Comparison of ENCODE assay signal across 20 cellular contexts in the genomic region with DNA sequence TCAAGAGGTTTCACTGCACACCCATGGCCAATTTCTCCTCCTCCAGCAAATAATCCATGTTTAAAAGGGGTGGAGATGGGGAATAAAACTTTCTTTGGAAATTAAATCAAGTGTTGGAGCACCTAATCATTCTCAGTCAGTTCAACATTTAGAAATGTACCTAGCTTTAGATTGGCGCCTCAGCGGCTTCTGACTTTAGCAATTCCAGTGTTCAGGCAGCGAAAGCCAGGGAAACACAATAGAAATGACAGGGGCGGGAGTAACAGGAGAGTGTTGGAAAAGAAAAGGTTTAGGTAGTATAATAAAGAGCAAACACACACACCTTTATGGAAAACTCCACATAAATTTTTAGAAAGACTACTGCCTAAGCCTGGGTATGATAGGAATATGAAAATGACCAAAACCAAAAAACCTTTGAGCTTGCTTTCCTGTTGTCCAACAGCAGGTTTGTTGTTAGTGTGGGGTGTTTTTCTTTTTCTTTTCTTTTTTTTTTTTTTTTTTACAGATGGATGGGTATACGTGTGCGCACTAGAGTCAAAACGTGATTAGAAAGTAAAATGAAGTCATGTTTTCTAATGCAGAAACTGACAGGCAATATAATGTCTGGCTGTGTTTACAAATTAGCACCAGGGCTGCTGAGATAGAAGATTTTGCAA. TPM values are rescaled to one million over a fixed set of nuclear protein-coding genes. Genes with fewer than 3 reads are reported as not detected.
DNase-seq lines count a peak whose midpoint lies in the region; ATAC-seq and TF ChIP-seq lines count a peak whose summit lies in the region.
"Had no signal": no experiment of that assay in that cellular context is flagged by ENCODE, and none has a peak within 500 bp of the region (broad histone marks: within the 10 kb centered on the region; RNA-seq: fewer than 3 reads in every experiment).

No MANE protein-coding gene starts in this region.

- in situ Hi-C loops in mammary epithelial cell (cut with MboI; ENCODE audit: low sequenced_read_pairs in 2 of 2) = loop anchor here (10.0 to 25.0 kb wide), 4 partner anchors 322 to 1970 kb away; partner anchors contain the start of gene SLC35B3 (in 1 of the 2)

- no peaks in the 10 kb centered on the region for H3K36me3 Mint-ChIP-seq in neural progenitor cell

- DNase-seq in GM12865 (ENCODE audit: low read depth) (peak; percentile 49), NCI-H526 treated with DMSO at 0.1 percent for 48 hours (lab: John Stamatoyannopoulos, UW) (peak; percentile 92), mammary epithelial cell (peak; percentile 16), neural progenitor cell (ENCODE audit: low spot score) (peak; percentile 58), BE2C (no peak), epidermal melanocyte (ENCODE audit: insufficient read length, low spot score) (no peak), T-helper 2 cell (no peak)
- DNase-seq: activated CD4-positive, alpha-beta T cell treated with anti-CD3 and anti-CD28 coated beads, Interleukin-2, amount 10 ng/mL, durations not matched to agents 7 days and 5 days; activated naive CD4-positive, alpha-beta T cell treated with anti-CD3 and anti-CD28 coated beads for 36 hours; DMS 273 treated with DMSO at 0.1 percent for 48 hours; islet precursor cell; NCI-H2081 treated with DMSO at 0.1 percent for 48 hours; NK-92 treated with Interleukin-12 subunit alpha and Interleukin-12 subunit beta, amount 100 ng/mL, for 24 hours; SHP77; T1000 had no signal

- no peaks in the 10 kb centered on the region for H4K20me1 ChIP-seq in mammary epithelial cell (ENCODE audit: insufficient read depth, low read length)
- peaks cover 68% of the 10 kb centered on the region for H4K20me1 ChIP-seq in neural progenitor cell (ENCODE audit: low read depth)

- no peak overlapping the region for H3K27ac Mint-ChIP-seq in neural progenitor cell
- H3K27ac Mint-ChIP-seq: activated CD4-positive, alpha-beta T cell treated with anti-CD3 and anti-CD28 coated beads, Interleukin-2, amount 10 ng/mL, durations not matched to agents 7 days and 5 days; activated naive CD4-positive, alpha-beta T cell treated with anti-CD3 and anti-CD28 coated beads for 36 hours; dendritic cell treated with granulocyte-macrophage colony-stimulating factor and Interleukin-4, amounts not matched to agents 40 ng/mL and 50 ng/mL, for 4 days; memory B cell had no signal

- H3K27me3 ChIP-seq in mammary epithelial cell (ENCODE audit: insufficient read depth, low read length) (no peaks in the 10 kb centered on the region), neural progenitor cell (peaks cover 98% of the 10 kb centered on the region), BE2C (peaks cover 72% of the 10 kb centered on the region)

- CTCF ChIA-PET in mammary epithelial cell (lab: Charles Lee; ENCODE audit: low non-redundant PET) = no interaction called here

- H3K9ac ChIP-seq in mammary epithelial cell (ENCODE audit: insufficient read depth, low read length) (peak overlapping the region; percentile 99), neural progenitor cell (no peak overlapping the region)

- H3F3A ChIP-seq in neural progenitor cell (ENCODE audit: low read depth) = peaks cover 28% of the 10 kb centered on the region

- H3K4me3 Mint-ChIP-seq in neural progenitor cell = no peak overlapping the region
- H3K4me3 Mint-ChIP-seq: activated CD4-positive, alpha-beta T cell treated with anti-CD3 and anti-CD28 coated beads, Interleukin-2, amount 10 ng/mL, durations not matched to agents 7 days and 5 days; activated naive CD4-positive, alpha-beta T cell treated with anti-CD3 and anti-CD28 coated beads for 36 hours; dendritic cell treated with granulocyte-macrophage colony-stimulating factor and Interleukin-4, amounts not matched to agents 40 ng/mL and 50 ng/mL, for 4 days; memory B cell had no signal

- peaks cover 45% of the 10 kb centered on the region for H3K36me3 ChIP-seq in mammary epithelial cell (ENCODE audit: insufficient read depth, low read length)
- H3K36me3 ChIP-seq in neural progenitor cell = no peaks in the 10 kb centered on the region
- H3K36me3 ChIP-seq in BE2C = no peaks in the 10 kb centered on the region
- H3K36me3 ChIP-seq: neutrophil had no signal

- no peaks in the 10 kb centered on the region for H3K9me3 ChIP-seq in mammary epithelial cell (replicated peaks; ENCODE audit: insufficient read depth, low read length)
- H3K9me3 ChIP-seq in neural progenitor cell (ENCODE audit: low read depth) = no peaks in the 10 kb centered on the region
- no peaks in the 10 kb centered on the region; the same call in 1 of the 2 replicates for H3K9me3 ChIP-seq in BE2C

- 7% methylated on average over 6 of the region's 7 CpGs for WGBS in mammary epithelial cell (ENCODE audit: low coverage, missing lambda C conversion rate)

- H3K4me1 ChIP-seq in mammary epithelial cell (ENCODE audit: insufficient read depth, low read length) (peaks cover 52% of the 10 kb centered on the region), neural progenitor cell (peaks cover 13% of the 10 kb centered on the region), BE2C (no peaks in the 10 kb centered on the region)

- no peak overlapping the region; the same call in 1 of the 2 replicates for H3K4me3 ChIP-seq in GM12865 (ENCODE audit: low read depth, low read length)
- H3K4me3 ChIP-seq in mammary epithelial cell (replicated peaks in 1 of 3; ENCODE audit: insufficient read depth in 1 of 3, low read depth in 2 of 3, low read length in 3 of 3) = peak overlapping the region; percentile 74 to 97 (median 84)
- H3K4me3 ChIP-seq in neural progenitor cell = no peak overlapping the region
- no peak overlapping the region for H3K4me3 ChIP-seq in BE2C (ENCODE audit: low read depth, low read length)

- dilution Hi-C loops in mammary epithelial cell (cut with HindIII; ENCODE audit: low sequenced_read_pairs) = no loop called here

- ATAC-seq in HG03108 (IDR thresholded peaks at IDR 0.05; ENCODE audit: unreplicated experiment) = no peak
- ATAC-seq: esophagus mucosa had no signal

- H3K27me3 Mint-ChIP-seq in neural progenitor cell (ENCODE audit: insufficient read depth, low read depth) = peaks cover 83% of the 10 kb centered on the region

- H3K9me3 Mint-ChIP-seq in neural progenitor cell = peaks cover 4% of the 10 kb centered on the region

- peak overlapping the region; percentile 99 for H3K4me2 ChIP-seq in mammary epithelial cell (ENCODE audit: insufficient read depth, low read depth, low read length)
- H3K4me2 ChIP-seq in neural progenitor cell = no peak overlapping the region

- H3K79me2 ChIP-seq in mammary epithelial cell (ENCODE audit: insufficient read depth, low read length) = peaks cover 91% of the 10 kb centered on the region
- H3K79me2 ChIP-seq in neural progenitor cell (ENCODE audit: low read depth) = no peaks in the 10 kb centered on the region

- no TSS peak for BruUV-seq in mammary epithelial cell (replicated peaks; lab: Mats Ljungman, UMichigan)

- no peak overlapping the region for H2AFZ ChIP-seq in mammary epithelial cell (ENCODE audit: low read depth, low read length)
- no peak overlapping the region for H2AFZ ChIP-seq in neural progenitor cell (replicated peaks)

- H3K27ac ChIP-seq in mammary epithelial cell (ENCODE audit: insufficient read depth, low read depth, low read length) = peak overlapping the region; percentile 90
- no peak overlapping the region for H3K27ac ChIP-seq in neural progenitor cell
- H3K27ac ChIP-seq: neutrophil had no signal

- intact Hi-C loops in mammary epithelial cell (cut with micrococcal nuclease) = no loop called here

- TF ChIP-seq CTCF in GM12865 (IDR thresholded peaks at IDR 0.05; ENCODE audit: insufficient read depth, low read depth, low read length, missing control alignments) (no peak), mammary epithelial cell (conservative IDR thresholded peaks at IDR 0.05 in 1 of 2, IDR thresholded peaks at IDR 0.05 in 1 of 2; ENCODE audit: extremely low read depth in 1 of 2, insufficient read depth in 1 of 2, low read depth in 1 of 2, low read length in 2 of 2) (no peak), neural progenitor cell (IDR thresholded peaks at IDR 0.05) (no peak), BE2C (IDR thresholded peaks at IDR 0.05; ENCODE audit: low read depth, low read length) (no peak)

- peaks cover 25% of the 10 kb centered on the region for H3K4me1 Mint-ChIP-seq in neural progenitor cell

RNA-seq across cellular contexts. Expression of gene TFAP2A, which starts 7.7 kb away (rescaled TPM):
- total RNA-seq in mammary epithelial cell (100 to 1,000 TPM in 1 of 2 donors, 10 to 100 TPM in 1; 15.7 to 112 TPM), neural progenitor cell (ENCODE audit: low replicate concordance) (0.39 and 0.65 TPM in 2 replicates)
- polyA plus RNA-seq in mammary epithelial cell = 18.8 TPM
- 31.8 TPM for polyA minus RNA-seq in mammary epithelial cell
- 1.6 TPM for polyA plus RNA-seq in BE2C (2012; ENCODE audit: insufficient read depth, insufficient read length, low read depth)
- total RNA-seq: activated CD4-positive, alpha-beta T cell treated with anti-CD3 and anti-CD28 coated beads, Interleukin-2, amount 10 ng/mL, durations not matched to agents 7 days and 5 days had no signal

Comparison
In these comparisons a context has a peak if more than half of its experiments do, and no peak if none do; other contexts are left out.
1. DNase-seq: peak in GM12865 (single experiment), NCI-H526 treated with DMSO at 0.1 percent for 48 hours (single experiment), mammary epithelial cell (single experiment) and neural progenitor cell (single experiment); none in BE2C (single experiment), epidermal melanocyte (single experiment) and T-helper 2 cell (0 of 5).
2. H3K4me3 ChIP-seq: peak in mammary epithelial cell (3 of 3); none in GM12865 (single experiment), neural progenitor cell (single experiment) and BE2C (single experiment).
3. RNA of gene TFAP2A, which starts 7.7 kb away (total RNA-seq): 15.7 to 112 TPM in mammary epithelial cell; 0.39 to 0.65 TPM in neural progenitor cell; every median in the first group is over 10 times any median in the second.